18 cellular contexts compared by ENCODE assay signal in genomic region chr18:61882296-61883004, GRCh38. TPM values are rescaled to one million over a fixed set of nuclear protein-coding genes. Genes with fewer than 3 reads are reported as not detected.
DNase-seq lines count a peak whose midpoint lies in the region; ATAC-seq and TF ChIP-seq lines count a peak whose summit lies in the region.
"Had no signal": no experiment of that assay in that cellular context is flagged by ENCODE, and none has a peak within 500 bp of the region (broad histone marks: within the 10 kb centered on the region; RNA-seq: fewer than 3 reads in every experiment).

No MANE protein-coding gene starts in this region.

- no peak overlapping the region for H2BK12ac ChIP-seq in H9 (ENCODE audit: insufficient read length, low read depth, low read length)

- H3K9ac ChIP-seq in H9 (ENCODE audit: extremely low read depth, insufficient read length, low read length): no peak overlapping the region

- H3K4me3 Mint-ChIP-seq in H9: no peak overlapping the region
- H3K4me3 Mint-ChIP-seq in stimulated activated effector memory CD8-positive, alpha-beta T cell treated with anti-CD3 and anti-CD28 coated beads, Interleukin-12 subunit alpha, Interleukin-12 subunit beta, amount 100 ng/mL, for 72 hours: no peak overlapping the region
- H3K4me3 Mint-ChIP-seq: activated CD4-positive, alpha-beta memory T cell treated with anti-CD3 and anti-CD28 coated beads for 36 hours; activated T-helper 1 cell treated with anti-CD3 and anti-CD28 coated beads, Interleukin-12 subunit alpha, Interleukin-12 subunit beta, Interleukin-2, Interleukin-4 antibody, amounts not matched to agents 30 ng/mL and 10 ng/mL and 1 ng/mL, durations not matched to agents 14 hours and 24 hours and 36 hours; immature natural killer cell had no signal

- DNase-seq in H9: no peak
- peak; percentile 9 for DNase-seq in astrocyte of the spinal cord (ENCODE audit: low read depth, low spot score)
- DNase-seq in foreskin keratinocyte: no peak
- DNase-seq in stimulated activated effector memory CD8-positive, alpha-beta T cell treated with anti-CD3 and anti-CD28 coated beads, Interleukin-12 subunit alpha, Interleukin-12 subunit beta, amount 100 ng/mL, for 72 hours (ENCODE audit: low spot score in 2 of 2): no peak
- DNase-seq in DMS53 treated with DMSO at 0.1 percent for 48 hours (lab: John Stamatoyannopoulos, UW; ENCODE audit: unreplicated experiment): no peak
- DNase-seq in activated gamma-delta T cell treated with Interleukin-2 at 50 U/mL for 16 hours: no peak
- DNase-seq: activated CD4-positive, alpha-beta memory T cell treated with anti-CD3 and anti-CD28 coated beads for 36 hours; amygdala; DND-41; immature natural killer cell; midbrain; NCI-H146; NCI-H510A had no signal

- no peak overlapping the region for H2AK5ac ChIP-seq in H9 (ENCODE audit: insufficient read length, low read length)

- no peak overlapping the region for H3K56ac ChIP-seq in H9 (ENCODE audit: insufficient read length, low read depth, low read length)

- peaks cover 0 to 6% of the 10 kb centered on the region in 2 experiments; a peak in 3 of 4 replicates for H3K4me1 Mint-ChIP-seq in H9
- H3K4me1 Mint-ChIP-seq in stimulated activated effector memory CD8-positive, alpha-beta T cell treated with anti-CD3 and anti-CD28 coated beads, Interleukin-12 subunit alpha, Interleukin-12 subunit beta, amount 100 ng/mL, for 72 hours: no peaks in the 10 kb centered on the region
- H3K4me1 Mint-ChIP-seq: immature natural killer cell had no signal

- H3K27me3 Mint-ChIP-seq in H9 (ENCODE audit: low read depth): no peaks in the 10 kb centered on the region; the same call in 1 of the 2 replicates

- H3K4me3 ChIP-seq in astrocyte of the spinal cord (ENCODE audit: low read depth, low read length): no peak overlapping the region
- H3K4me3 ChIP-seq: gastroesophageal sphincter, GM12878 had no signal

- no peaks in the 10 kb centered on the region for H3K9me3 Mint-ChIP-seq in H9
- no peaks in the 10 kb centered on the region for H3K9me3 Mint-ChIP-seq in stimulated activated effector memory CD8-positive, alpha-beta T cell treated with anti-CD3 and anti-CD28 coated beads, Interleukin-12 subunit alpha, Interleukin-12 subunit beta, amount 100 ng/mL, for 72 hours
- H3K9me3 Mint-ChIP-seq: activated CD4-positive, alpha-beta memory T cell treated with anti-CD3 and anti-CD28 coated beads for 36 hours; activated T-helper 1 cell treated with anti-CD3 and anti-CD28 coated beads, Interleukin-12 subunit alpha, Interleukin-12 subunit beta, Interleukin-2, Interleukin-4 antibody, amounts not matched to agents 30 ng/mL and 10 ng/mL and 1 ng/mL, durations not matched to agents 14 hours and 24 hours and 36 hours; immature natural killer cell had no signal

- no peaks in the 10 kb centered on the region for H3K4me1 ChIP-seq in H9 (ENCODE audit: insufficient read depth, low read length)
- peaks cover 4% of the 10 kb centered on the region for H3K4me1 ChIP-seq in foreskin keratinocyte
- H3K4me1 ChIP-seq: gastroesophageal sphincter had no signal

- no peak for TF ChIP-seq CTCF in H9 (conservative IDR thresholded peaks at IDR 0.05)
- no peak for TF ChIP-seq CTCF in astrocyte of the spinal cord (IDR thresholded peaks at IDR 0.05; ENCODE audit: low read depth, low read length)
- TF ChIP-seq CTCF in foreskin keratinocyte (conservative IDR thresholded peaks at IDR 0.05): no peak

- 0 out of 2 replicates have a peak, but pooled peaks cover 1% of the 10 kb centered on the region for H3K79me2 ChIP-seq in H9 (ENCODE audit: insufficient read depth, low read length)

- WGBS in H9 (ENCODE audit: extremely low coverage, insufficient read length, low lambda C conversion rate): no CpG with 5 or more reads among the region's 4 CpGs

- H3K4ac ChIP-seq in H9 (ENCODE audit: low read depth, low read length): no peak overlapping the region

- H4K8ac ChIP-seq in H9 (replicated peaks; ENCODE audit: insufficient read length, low read depth, low read length): no peak overlapping the region

- H3K27me3 ChIP-seq in H9 (ENCODE audit: insufficient read depth, low read length): no peaks in the 10 kb centered on the region
- H3K27me3 ChIP-seq in foreskin keratinocyte: no peaks in the 10 kb centered on the region
- H3K27me3 ChIP-seq: gastroesophageal sphincter had no signal

- no peak overlapping the region for H3K18ac ChIP-seq in H9 (ENCODE audit: insufficient read length, low read depth, low read length)

- H2BK120ac ChIP-seq in H9 (ENCODE audit: low read depth, low read length, poor library complexity, severe bottlenecking): no peak overlapping the region

- no peaks in the 10 kb centered on the region for H3K36me3 Mint-ChIP-seq in H9 (ENCODE audit: insufficient read depth in 1 of 3, low read depth in 3 of 3)
- H3K36me3 Mint-ChIP-seq in stimulated activated effector memory CD8-positive, alpha-beta T cell treated with anti-CD3 and anti-CD28 coated beads, Interleukin-12 subunit alpha, Interleukin-12 subunit beta, amount 100 ng/mL, for 72 hours: no peaks in the 10 kb centered on the region
- H3K36me3 Mint-ChIP-seq: activated CD4-positive, alpha-beta memory T cell treated with anti-CD3 and anti-CD28 coated beads for 36 hours; immature natural killer cell had no signal

- H4K91ac ChIP-seq in H9 (ENCODE audit: insufficient read length, low read depth, low read length): no peak overlapping the region

- no peaks in the 10 kb centered on the region for H3K23me2 ChIP-seq in H9 (ENCODE audit: insufficient read length, low read depth, low read length, poor library complexity, severe bottlenecking)

- H3T11ph ChIP-seq in H9 (ENCODE audit: low read length): no peak overlapping the region

- H3K23ac ChIP-seq in H9 (ENCODE audit: insufficient read length, low read depth, low read length): no peak overlapping the region

- no peaks in the 10 kb centered on the region for H3K79me1 ChIP-seq in H9 (ENCODE audit: insufficient read depth, low read depth, low read length, poor library complexity, severe bottlenecking)

- no peak overlapping the region for H2BK5ac ChIP-seq in H9 (ENCODE audit: insufficient read length, low read length)

- ATAC-seq in foreskin keratinocyte (peak; percentile 24), HG03442 (IDR thresholded peaks at IDR 0.05; ENCODE audit: unreplicated experiment) (no peak)
- ATAC-seq in stimulated activated effector memory CD8-positive, alpha-beta T cell treated with anti-CD3 and anti-CD28 coated beads, Interleukin-12 subunit alpha, Interleukin-12 subunit beta, amount 100 ng/mL, for 72 hours: peak; percentile 21
- ATAC-seq: gastroesophageal sphincter, GM12878 had no signal

- H3K27ac ChIP-seq in H9 (ENCODE audit: insufficient read length, low read depth, low read length): no peak overlapping the region
- no peak overlapping the region for H3K27ac ChIP-seq in foreskin keratinocyte
- H3K27ac ChIP-seq: C4-2B, gastroesophageal sphincter had no signal

- H2BK20ac ChIP-seq in H9 (ENCODE audit: low read depth, low read length, poor library complexity, severe bottlenecking): peak overlapping the region; percentile 45

- no peak overlapping the region for H2AFZ ChIP-seq in H9 (ENCODE audit: low read length)

- no peak overlapping the region for H4K5ac ChIP-seq in H9 (ENCODE audit: insufficient read length, low read depth, low read length)

- H3K27ac Mint-ChIP-seq in H9: no peak overlapping the region
- H3K27ac Mint-ChIP-seq in stimulated activated effector memory CD8-positive, alpha-beta T cell treated with anti-CD3 and anti-CD28 coated beads, Interleukin-12 subunit alpha, Interleukin-12 subunit beta, amount 100 ng/mL, for 72 hours: no peak overlapping the region
- H3K27ac Mint-ChIP-seq: activated CD4-positive, alpha-beta memory T cell treated with anti-CD3 and anti-CD28 coated beads for 36 hours; activated T-helper 1 cell treated with anti-CD3 and anti-CD28 coated beads, Interleukin-12 subunit alpha, Interleukin-12 subunit beta, Interleukin-2, Interleukin-4 antibody, amounts not matched to agents 30 ng/mL and 10 ng/mL and 1 ng/mL, durations not matched to agents 14 hours and 24 hours and 36 hours; immature natural killer cell had no signal

- H4K20me1 ChIP-seq in H9 (ENCODE audit: control insufficient read depth, insufficient read depth, insufficient read length): no peaks in the 10 kb centered on the region

- H2BK15ac ChIP-seq in H9 (ENCODE audit: low read depth, low read length): no peak overlapping the region

- no peak overlapping the region for H3K14ac ChIP-seq in H9 (ENCODE audit: insufficient read depth, low read length)

- in situ Hi-C loops in astrocyte of the spinal cord (cut with HindIII; ENCODE audit: low sequenced_read_pairs): no loop called here

- H3K9me3 ChIP-seq in H9 (ENCODE audit: control insufficient read depth, low read depth, low read length): no peaks in the 10 kb centered on the region
- H3K9me3 ChIP-seq: gastroesophageal sphincter had no signal

- H3K4me2 ChIP-seq in H9 (ENCODE audit: insufficient read depth, insufficient read length, low read length): no peak overlapping the region

RNA-seq across cellular contexts. Expression of gene RNF152, which starts 10.4 kb away (rescaled TPM):
- total RNA-seq in H9 (2021) (2.3 and 2.6 TPM in 2 replicates), foreskin keratinocyte (13.1 and 14.4 TPM in 2 replicates)
- polyA plus RNA-seq in foreskin keratinocyte: 2.1 TPM in 2 replicates
